In the genomic region with DNA sequence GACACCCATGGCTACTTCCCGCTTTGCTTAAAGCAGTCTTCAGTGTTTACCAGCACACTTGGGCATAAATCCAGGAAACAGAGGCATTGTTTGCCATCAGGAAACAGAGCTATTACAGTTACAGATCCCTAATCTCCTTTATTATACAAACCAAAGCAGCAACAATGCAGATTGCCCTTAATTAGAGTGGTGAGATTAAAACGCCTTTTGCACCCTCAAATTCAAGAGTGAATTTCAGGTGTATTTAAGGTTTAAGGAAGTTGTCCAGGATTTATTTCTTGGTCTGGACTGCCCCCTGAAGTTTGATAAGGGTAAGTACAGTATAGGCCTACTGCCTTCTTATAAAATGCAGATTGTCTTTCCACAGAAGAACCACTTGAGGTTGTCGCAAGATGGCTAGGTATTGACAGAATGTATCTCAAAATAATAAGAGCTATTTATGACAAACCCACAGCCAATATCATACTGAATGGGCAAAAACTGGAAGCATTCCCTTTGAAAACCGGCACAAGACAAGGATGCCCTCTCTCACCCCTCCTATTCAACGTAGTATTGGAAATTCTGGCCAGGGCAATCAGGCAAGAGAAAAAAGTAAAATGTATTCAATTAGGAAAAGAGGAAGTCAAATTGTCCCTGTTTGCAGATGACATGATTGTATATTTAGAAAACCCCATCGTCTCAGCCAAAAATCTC, we compare ENCODE assay signal across 9 cellular contexts. TPM values are rescaled to one million over a fixed set of nuclear protein-coding genes. Genes with fewer than 3 reads are reported as not detected.
DNase-seq lines count a peak whose midpoint lies in the region; TF ChIP-seq lines count a peak whose summit lies in the region.
"Not testable (repeated sequence)": the region's sequence is repeated elsewhere in the genome, so short reads cannot be mapped to it uniquely, and the experiment has no call there.
"Had no signal": no experiment of that assay in that cellular context is flagged by ENCODE, and none has a peak within 500 bp of the region (broad histone marks: within the 10 kb centered on the region; RNA-seq: fewer than 3 reads in every experiment).

No MANE protein-coding gene starts in this region.

- H3K27me3 Mint-ChIP-seq in endothelial cell (ENCODE audit: unreplicated experiment): not testable (repeated sequence)

- not testable (repeated sequence) for H3K9me3 Mint-ChIP-seq in endothelial cell (ENCODE audit: unreplicated experiment)

- TF ChIP-seq CTCF in 22Rv1 (IDR thresholded peaks at IDR 0.05) (peak; percentile 80), LNCAP (IDR thresholded peaks at IDR 0.05) (peak; percentile 67), endothelial cell (IDR thresholded peaks at IDR 0.05; ENCODE audit: unreplicated experiment) (peak; percentile 82)

- H3K27ac ChIP-seq in 22Rv1: peak overlapping the region; percentile 70

- H3K4me1 Mint-ChIP-seq in endothelial cell (ENCODE audit: unreplicated experiment): peaks cover 32% of the 10 kb centered on the region

- peak; percentile 77 for DNase-seq in ELR (ENCODE audit: low read depth)
- DNase-seq in NCI-H524 treated with DMSO at 0.1 percent for 48 hours (lab: John Stamatoyannopoulos, UW): peak; percentile 1
- DNase-seq in SW 1271 (lab: John Stamatoyannopoulos, UW): peak; percentile 16 to 48
- peak; percentile 18 for DNase-seq in endothelial cell (ENCODE audit: low spot score)
- peak; percentile 55 for DNase-seq in iPS-NIHi7 (ENCODE audit: extremely low spot score)
- DNase-seq in pons (ENCODE audit: low spot score): peak; percentile 86

- not testable (repeated sequence) for H3K36me3 Mint-ChIP-seq in endothelial cell (ENCODE audit: low read depth, unreplicated experiment)

- peak overlapping the region; percentile 92 for H3K27ac Mint-ChIP-seq in endothelial cell (ENCODE audit: unreplicated experiment)

- H3K4me3 Mint-ChIP-seq in endothelial cell (ENCODE audit: unreplicated experiment): not testable (repeated sequence)

RNA-seq across cellular contexts. Expression of a gene that starts 51.2 kb away (rescaled TPM):
- not detected for total RNA-seq in endothelial cell (ENCODE audit: unreplicated experiment)
- total RNA-seq: activated T-cell treated with anti-CD3 and anti-CD28 coated beads, Interleukin-2, amount 50 U/mL, for 72 hours had no signal

Comparison
In these comparisons a context has a peak if more than half of its experiments do, and no peak if none do; other contexts are left out.
1. Peak in every context shown above with its lines: DNase-seq and H3K27ac ChIP-seq.
2. DNase-seq: peak in every context shown above with its lines; median percentile 86 in pons; 77 in ELR; 55 in iPS-NIHi7; 32 in SW 1271; 18 in endothelial cell; 1 in NCI-H524 treated with DMSO at 0.1 percent for 48 hours.